Comparison of ENCODE assay signal across 10 cellular contexts in genomic region chr14:103123128-103123633, GRCh38. TPM values are rescaled to one million over a fixed set of nuclear protein-coding genes. Genes with fewer than 3 reads are reported as not detected.
DNase-seq lines count a peak whose midpoint lies in the region; ATAC-seq and TF ChIP-seq lines count a peak whose summit lies in the region.
"Had no signal": no experiment of that assay in that cellular context is flagged by ENCODE, and none has a peak within 500 bp of the region (broad histone marks: within the 10 kb centered on the region; RNA-seq: fewer than 3 reads in every experiment).

Gene TNFAIP2 (plus strand): TSS chr14:103123461. CDS start chr14:103126458, 2,997 bp downstream.

- no peak within 1 kb of the TSS for H3K27ac Mint-ChIP-seq in T-helper 1 cell treated with Interleukin-12 subunit alpha and Interleukin-12 subunit beta and Interleukin-4 antibody, amounts not matched to agents 30 μg/mL and 1 μg/mL, for 36 hours
- no peak within 1 kb of the TSS for H3K27ac Mint-ChIP-seq in activated CD4-positive, alpha-beta memory T cell treated with anti-CD3 and anti-CD28 coated beads, Interleukin-2, amount 10 ng/mL, durations not matched to agents 7 days and 5 days
- H3K27ac Mint-ChIP-seq: activated naive CD4-positive, alpha-beta T cell treated with anti-CD3 and anti-CD28 coated beads, Interleukin-2, amount 50 U/mL, for 24 hours had no signal

- no peak within 1 kb of the TSS for H3K4me3 ChIP-seq in WERI-Rb-1 (ENCODE audit: low read depth, low read length)
- H3K4me3 ChIP-seq in right atrium auricular region, result peak within 1 kb of the TSS; percentile 70 to 84

- H3K9me3 Mint-ChIP-seq in T-helper 1 cell treated with Interleukin-12 subunit alpha and Interleukin-12 subunit beta and Interleukin-4 antibody, amounts not matched to agents 30 μg/mL and 1 μg/mL, for 36 hours, result no peaks in the 10 kb centered on the region
- no peaks in the 10 kb centered on the region for H3K9me3 Mint-ChIP-seq in activated CD4-positive, alpha-beta memory T cell treated with anti-CD3 and anti-CD28 coated beads, Interleukin-2, amount 10 ng/mL, durations not matched to agents 7 days and 5 days
- H3K9me3 Mint-ChIP-seq: activated naive CD4-positive, alpha-beta T cell treated with anti-CD3 and anti-CD28 coated beads, Interleukin-2, amount 50 U/mL, for 24 hours had no signal

- H3K4me1 Mint-ChIP-seq in T-helper 1 cell treated with Interleukin-12 subunit alpha and Interleukin-12 subunit beta and Interleukin-4 antibody, amounts not matched to agents 30 μg/mL and 1 μg/mL, for 36 hours (ENCODE audit: low read depth), result peaks cover 2% of the 10 kb centered on the region
- H3K4me1 Mint-ChIP-seq in activated CD4-positive, alpha-beta memory T cell treated with anti-CD3 and anti-CD28 coated beads, Interleukin-2, amount 10 ng/mL, durations not matched to agents 7 days and 5 days, result peaks cover 2% of the 10 kb centered on the region
- H3K4me1 Mint-ChIP-seq: activated naive CD4-positive, alpha-beta T cell treated with anti-CD3 and anti-CD28 coated beads, Interleukin-2, amount 50 U/mL, for 24 hours had no signal

- no peak for DNase-seq in T-helper 1 cell
- DNase-seq in WERI-Rb-1, result no peak
- peak; percentile 70 for DNase-seq in right atrium auricular region (ENCODE audit: low spot score)
- peak; percentile 82 for DNase-seq in sciatic nerve (ENCODE audit: low spot score)
- no peak for DNase-seq in activated CD4-positive, alpha-beta memory T cell treated with anti-CD3 and anti-CD28 coated beads, Interleukin-2, amount 10 ng/mL, durations not matched to agents 7 days and 5 days
- DNase-seq in NCI-H2171 (lab: John Stamatoyannopoulos, UW), result no peak
- DNase-seq: DND-41 had no signal

- CTCF ChIA-PET in activated CD4-positive, alpha-beta memory T cell treated with anti-CD3 and anti-CD28 coated beads, Interleukin-2, amount 10 ng/mL, durations not matched to agents 7 days and 5 days (lab: Charles Lee), result no interaction called here

- peak; percentile 1 for ATAC-seq in sciatic nerve
- ATAC-seq in GM21529 (IDR thresholded peaks at IDR 0.05; ENCODE audit: unreplicated experiment), result no peak

- TF ChIP-seq CTCF in WERI-Rb-1 (IDR thresholded peaks at IDR 0.05; ENCODE audit: low read depth, low read length) (no peak), right atrium auricular region (IDR thresholded peaks at IDR 0.05) (no peak)

- intact Hi-C loops in sciatic nerve (cut with DNase I), result no loop called here

- peaks cover 32% of the 10 kb centered on the region for H3K27me3 Mint-ChIP-seq in T-helper 1 cell treated with Interleukin-12 subunit alpha and Interleukin-12 subunit beta and Interleukin-4 antibody, amounts not matched to agents 30 μg/mL and 1 μg/mL, for 36 hours (ENCODE audit: low read depth)
- H3K27me3 Mint-ChIP-seq in activated CD4-positive, alpha-beta memory T cell treated with anti-CD3 and anti-CD28 coated beads, Interleukin-2, amount 10 ng/mL, durations not matched to agents 7 days and 5 days, result peaks cover 26% of the 10 kb centered on the region

- peak within 1 kb of the TSS; percentile 10 for H3K4me3 Mint-ChIP-seq in T-helper 1 cell treated with Interleukin-12 subunit alpha and Interleukin-12 subunit beta and Interleukin-4 antibody, amounts not matched to agents 30 μg/mL and 1 μg/mL, for 36 hours
- no peak within 1 kb of the TSS for H3K4me3 Mint-ChIP-seq in activated CD4-positive, alpha-beta memory T cell treated with anti-CD3 and anti-CD28 coated beads, Interleukin-2, amount 10 ng/mL, durations not matched to agents 7 days and 5 days
- H3K4me3 Mint-ChIP-seq: activated naive CD4-positive, alpha-beta T cell treated with anti-CD3 and anti-CD28 coated beads, Interleukin-2, amount 50 U/mL, for 24 hours had no signal

- H3K9me3 ChIP-seq in WERI-Rb-1 (ENCODE audit: severe bottlenecking), result no peaks in the 10 kb centered on the region
- no peaks in the 10 kb centered on the region for H3K9me3 ChIP-seq in right atrium auricular region

- peaks cover 0 to 87% of the 10 kb centered on the region in 2 donors for H3K4me1 ChIP-seq in right atrium auricular region

- POLR2A ChIA-PET in activated CD4-positive, alpha-beta memory T cell treated with anti-CD3 and anti-CD28 coated beads, Interleukin-2, amount 10 ng/mL, durations not matched to agents 7 days and 5 days (lab: Charles Lee), result no interaction called here

- H3K27ac ChIP-seq in WERI-Rb-1, result peak within 1 kb of the TSS; percentile 52
- peak within 1 kb of the TSS; percentile 92 to 94 for H3K27ac ChIP-seq in right atrium auricular region

- H3K27me3 ChIP-seq in WERI-Rb-1 (ENCODE audit: insufficient read depth, low read depth, severe bottlenecking) (no peaks in the 10 kb centered on the region), right atrium auricular region (no peaks in the 10 kb centered on the region)

- H3K36me3 Mint-ChIP-seq in T-helper 1 cell treated with Interleukin-12 subunit alpha and Interleukin-12 subunit beta and Interleukin-4 antibody, amounts not matched to agents 30 μg/mL and 1 μg/mL, for 36 hours (ENCODE audit: low read depth), result no peaks in the 10 kb centered on the region
- no peaks in the 10 kb centered on the region for H3K36me3 Mint-ChIP-seq in activated CD4-positive, alpha-beta memory T cell treated with anti-CD3 and anti-CD28 coated beads, Interleukin-2, amount 10 ng/mL, durations not matched to agents 7 days and 5 days (ENCODE audit: low read depth)
- H3K36me3 Mint-ChIP-seq: activated naive CD4-positive, alpha-beta T cell treated with anti-CD3 and anti-CD28 coated beads, Interleukin-2, amount 50 U/mL, for 24 hours had no signal

- H3K36me3 ChIP-seq in WERI-Rb-1 (no peaks in the 10 kb centered on the region), right atrium auricular region (no peaks in the 10 kb centered on the region)

RNA-seq across cellular contexts. Expression of gene TNFAIP2, which starts in this region (rescaled TPM):
- 10 to 100 TPM; 24.5 to 32.2 TPM for total RNA-seq in right atrium auricular region
- total RNA-seq in sciatic nerve, result 142 TPM
- under 1 TPM; 0.20 to 0.50 TPM for total RNA-seq in activated CD4-positive, alpha-beta memory T cell treated with anti-CD3 and anti-CD28 coated beads, Interleukin-2, amount 10 ng/mL, durations not matched to agents 7 days and 5 days

Comparison
In these comparisons a context has a peak if more than half of its experiments do, and no peak if none do; other contexts are left out.
1. RNA of gene TNFAIP2 (total RNA-seq): 142 TPM in sciatic nerve (single experiment) and 24.5 to 32.2 TPM in right atrium auricular region; 0.20 to 0.50 TPM in activated CD4-positive, alpha-beta memory T cell treated with anti-CD3 and anti-CD28 coated beads, Interleukin-2, amount 10 ng/mL, durations not matched to agents 7 days and 5 days; every median in the first group is over 10 times any median in the second.
2. DNase-seq: peak in right atrium auricular region (single experiment) and sciatic nerve (single experiment); none in T-helper 1 cell (0 of 5), WERI-Rb-1 (single experiment), activated CD4-positive, alpha-beta memory T cell treated with anti-CD3 and anti-CD28 coated beads, Interleukin-2, amount 10 ng/mL, durations not matched to agents 7 days and 5 days (single experiment) and NCI-H2171 (single experiment).